ENCODE assay signal across 10 cellular contexts in the genomic region with DNA sequence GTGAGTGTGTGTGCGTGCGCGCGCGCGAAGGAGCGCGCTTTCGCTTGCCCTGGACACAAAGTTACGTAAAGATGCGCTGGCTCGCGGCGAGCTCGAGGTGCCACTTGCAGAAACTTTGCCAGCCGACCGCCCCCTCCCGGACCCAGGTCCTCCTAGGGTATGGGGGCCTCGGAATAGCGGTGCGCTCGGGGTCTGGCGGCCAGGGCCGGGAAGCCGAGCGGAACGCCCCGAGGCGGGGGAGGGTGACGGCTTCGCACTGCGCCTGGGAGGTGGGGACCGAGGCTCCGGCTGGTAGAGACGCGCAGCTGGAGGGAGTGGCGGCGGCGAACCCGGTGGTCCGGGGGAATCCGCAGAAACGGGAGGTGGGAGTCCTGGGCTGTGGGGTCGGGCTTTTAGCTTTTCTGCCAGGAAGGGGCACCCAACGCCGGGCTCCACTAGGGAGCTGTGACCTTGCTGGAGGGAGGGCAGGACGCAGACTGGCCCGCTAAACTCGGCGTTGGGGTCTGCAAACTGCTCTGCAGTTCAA. TPM values are rescaled to one million over a fixed set of nuclear protein-coding genes. Genes with fewer than 3 reads are reported as not detected.
DNase-seq lines count a peak whose midpoint lies in the region; ATAC-seq, FAIRE-seq and TF ChIP-seq lines count a peak whose summit lies in the region.
"Had no signal": no experiment of that assay in that cellular context is flagged by ENCODE, and none has a peak within 500 bp of the region (broad histone marks: within the 10 kb centered on the region; RNA-seq: fewer than 3 reads in every experiment).

No MANE protein-coding gene starts in this region.

- H3K36me3 ChIP-seq in heart left ventricle = no peaks in the 10 kb centered on the region
- H3K36me3 ChIP-seq in kidney (ENCODE audit: control insufficient read depth in 1 of 2, insufficient read depth in 2 of 2, low read length in 2 of 2) = no peaks in the 10 kb centered on the region
- H3K36me3 ChIP-seq in transverse colon = no peaks in the 10 kb centered on the region
- H3K36me3 ChIP-seq in PC-9 (ENCODE audit: low read depth) = no peaks in the 10 kb centered on the region

- no peak overlapping the region for H3K4me2 ChIP-seq in PC-9

- H3K9me2 ChIP-seq in PC-9 (ENCODE audit: insufficient read depth) = no peaks in the 10 kb centered on the region

- no peaks in the 10 kb centered on the region for H3F3A ChIP-seq in PC-9 (ENCODE audit: insufficient read depth, low read depth)

- intact Hi-C loops in heart left ventricle (cut with DNase I) (no loop called here), left ventricle myocardium superior (cut with micrococcal nuclease) (no loop called here), kidney (cut with DNase I) (no loop called here), transverse colon (cut with DNase I; ENCODE audit: low total_unique reads) (loop anchor here (10.0 kb wide), 1 partner anchor 51 kb away; no protein-coding TSS in a partner anchor), PC-9 (cut with micrococcal nuclease; ENCODE audit: unreplicated experiment) (no loop called here)

- no peak for TF ChIP-seq POLR2A in heart left ventricle (IDR thresholded peaks at IDR 0.05)
- no peak for TF ChIP-seq POLR2A in transverse colon (IDR thresholded peaks at IDR 0.05)

- H4K20me1 ChIP-seq in PC-9 (ENCODE audit: insufficient read depth) = no peaks in the 10 kb centered on the region

- ATAC-seq in heart left ventricle (no peak), left ventricle myocardium superior (no peak), GM19035 (IDR thresholded peaks at IDR 0.05; ENCODE audit: unreplicated experiment) (no peak), HG03460 (IDR thresholded peaks at IDR 0.05; ENCODE audit: unreplicated experiment) (no peak)

- H3K9me3 ChIP-seq in heart left ventricle (no peaks in the 10 kb centered on the region), kidney (ENCODE audit: control insufficient read depth in 1 of 2, low read length in 2 of 2) (no peaks in the 10 kb centered on the region), transverse colon (no peaks in the 10 kb centered on the region), PC-9 (ENCODE audit: insufficient read depth, low read depth) (no peaks in the 10 kb centered on the region)

- POLR2A ChIA-PET in PC-9 (lab: Charles Lee; ENCODE audit: unreplicated experiment) = no interaction called here

- no peak overlapping the region for H3K9ac ChIP-seq in kidney (ENCODE audit: low read length in 2 of 2)

- no peaks in the 10 kb centered on the region for H3K79me2 ChIP-seq in PC-9 (ENCODE audit: low read depth)

- peaks cover 0 to 71% (median 39%) of the 10 kb centered on the region in 12 donors for H3K4me1 ChIP-seq in heart left ventricle
- H3K4me1 ChIP-seq in kidney (ENCODE audit: control insufficient read depth in 1 of 2, insufficient read depth in 1 of 2, low read depth in 1 of 2, low read length in 2 of 2) = peaks cover 0 to 14% of the 10 kb centered on the region in 2 donors
- H3K4me1 ChIP-seq in transverse colon = peaks cover 4 to 62% (median 47%) of the 10 kb centered on the region in 4 donors
- H3K4me1 ChIP-seq in PC-9 (replicated peaks; ENCODE audit: insufficient read depth) = no peaks in the 10 kb centered on the region

- no peak for FAIRE-seq in kidney (lab: Jason Lieb, UNC)
- FAIRE-seq: bronchial epithelial cell had no signal

- WGBS in heart left ventricle, 4 donors = 0 to 2% (median 1%) methylated on average over 26 to 50 of the region's 50 CpGs
- 4% methylated on average over 37 of the region's 50 CpGs; no CpG with 5 or more reads in 1 of the 2 donors for WGBS in transverse colon (ENCODE audit: low coverage in 1 of 2), 2 donors

- H3K27ac ChIP-seq in heart left ventricle = no peak overlapping the region
- no peak overlapping the region for H3K27ac ChIP-seq in kidney (ENCODE audit: low read depth in 2 of 2, low read length in 2 of 2)
- no peak overlapping the region for H3K27ac ChIP-seq in transverse colon
- no peak overlapping the region for H3K27ac ChIP-seq in PC-9

- no peak for DNase-seq in heart left ventricle
- no peak for DNase-seq in left ventricle myocardium superior
- DNase-seq in amniotic epithelial cell (ENCODE audit: low read depth) = peak; percentile 6
- DNase-seq in kidney = peak; percentile 73
- DNase-seq in transverse colon = no peak
- no peak for DNase-seq in PC-9
- DNase-seq: NCI-H2029 treated with DMSO at 0.1 percent for 48 hours had no signal

- H3K27me3 ChIP-seq in heart left ventricle (peaks cover 58 to 100% (median 97%) of the 10 kb centered on the region in 9 donors), transverse colon (peaks cover 100% of the 10 kb centered on the region), PC-9 (ENCODE audit: insufficient read depth, low read depth) (peaks cover 59% of the 10 kb centered on the region)

- H2AFZ ChIP-seq in PC-9 = no peak overlapping the region

- H3K4me3 ChIP-seq in heart left ventricle = peak overlapping the region in 11 of 12 donors; percentile 18 to 48 (median 42)
- peak overlapping the region; percentile 44 to 53 for H3K4me3 ChIP-seq in kidney (ENCODE audit: low read length in 2 of 2)
- H3K4me3 ChIP-seq in transverse colon = peak overlapping the region in 3 of 4 donors; percentile 13 to 49 (median 25)
- no peak overlapping the region for H3K4me3 ChIP-seq in PC-9

- TF ChIP-seq CTCF in heart left ventricle (IDR thresholded peaks at IDR 0.05) (no peak), kidney (IDR thresholded peaks at IDR 0.05; ENCODE audit: borderline replicate concordance, extremely low read depth, insufficient read depth) (no peak), transverse colon (IDR thresholded peaks at IDR 0.05) (no peak), PC-9 (conservative IDR thresholded peaks at IDR 0.05) (no peak)

- in situ Hi-C loops in transverse colon (cut with MboI; ENCODE audit: low pct_ligation_motif_present in 1 of 4, low pct_unique_long_range_greater_than_20kb in 1 of 4, low sequenced_read_pairs in 3 of 4) = no loop called here

- no TSS peak for BruUV-seq in PC-9 (replicated peaks; lab: Mats Ljungman, UMichigan)

- no peak for TF ChIP-seq EP300 in transverse colon (IDR thresholded peaks at IDR 0.05; ENCODE audit: low read depth)

- CTCF ChIA-PET in PC-9 (lab: Charles Lee) = no interaction called here

RNA-seq across cellular contexts. Expression of a gene that starts 0.8 kb away (rescaled TPM):
- under 1 TPM in 2 of 9 donors, not detected in 7; 0.09 TPM for total RNA-seq in heart left ventricle
- polyA plus RNA-seq in heart left ventricle = not detected
- not detected for total RNA-seq in left ventricle myocardium superior
- not detected for total RNA-seq in kidney
- not detected for polyA plus RNA-seq in kidney (ENCODE audit: insufficient read depth, low read depth, low replicate concordance)
- total RNA-seq in transverse colon = not detected
- not detected in 2 replicates for total RNA-seq in PC-9 (2021)
- total RNA-seq: bronchial epithelial cell had no signal

Comparison
In these comparisons a context has a peak if more than half of its experiments do, and no peak if none do; other contexts are left out.
1. DNase-seq: peak in amniotic epithelial cell (single experiment) and kidney (single experiment); none in heart left ventricle (0 of 5), left ventricle myocardium superior (single experiment), transverse colon (single experiment) and PC-9 (0 of 2).